Comparison of ENCODE assay signal across 1 cellular context in the genomic region with DNA sequence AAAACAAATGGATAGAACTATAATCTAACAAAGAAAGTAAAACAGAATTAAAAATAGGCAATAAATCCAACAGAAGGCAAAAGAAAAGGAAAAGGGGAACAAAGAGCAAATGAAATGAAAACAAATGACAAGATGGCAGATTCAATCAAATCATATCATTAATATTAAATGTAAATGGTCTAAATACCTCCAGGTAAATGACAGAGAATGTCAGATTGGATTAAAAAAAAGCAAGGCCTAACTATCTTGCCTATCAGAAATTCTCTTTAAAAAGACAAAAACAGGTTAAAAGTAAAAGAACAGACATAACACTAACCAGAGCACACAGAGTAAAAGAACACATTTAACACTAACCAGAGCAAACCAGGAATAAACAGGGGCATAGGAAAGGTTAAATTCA.
TF ChIP-seq lines count a peak whose summit lies in the region.

No MANE protein-coding gene starts in this region.

TF ChIP-seq in HepG2, 621 proteins besides CTCF, POLR2A, EP300 and RAD21 (continued from another document):
- TF ChIP-seq, protein P1, sequence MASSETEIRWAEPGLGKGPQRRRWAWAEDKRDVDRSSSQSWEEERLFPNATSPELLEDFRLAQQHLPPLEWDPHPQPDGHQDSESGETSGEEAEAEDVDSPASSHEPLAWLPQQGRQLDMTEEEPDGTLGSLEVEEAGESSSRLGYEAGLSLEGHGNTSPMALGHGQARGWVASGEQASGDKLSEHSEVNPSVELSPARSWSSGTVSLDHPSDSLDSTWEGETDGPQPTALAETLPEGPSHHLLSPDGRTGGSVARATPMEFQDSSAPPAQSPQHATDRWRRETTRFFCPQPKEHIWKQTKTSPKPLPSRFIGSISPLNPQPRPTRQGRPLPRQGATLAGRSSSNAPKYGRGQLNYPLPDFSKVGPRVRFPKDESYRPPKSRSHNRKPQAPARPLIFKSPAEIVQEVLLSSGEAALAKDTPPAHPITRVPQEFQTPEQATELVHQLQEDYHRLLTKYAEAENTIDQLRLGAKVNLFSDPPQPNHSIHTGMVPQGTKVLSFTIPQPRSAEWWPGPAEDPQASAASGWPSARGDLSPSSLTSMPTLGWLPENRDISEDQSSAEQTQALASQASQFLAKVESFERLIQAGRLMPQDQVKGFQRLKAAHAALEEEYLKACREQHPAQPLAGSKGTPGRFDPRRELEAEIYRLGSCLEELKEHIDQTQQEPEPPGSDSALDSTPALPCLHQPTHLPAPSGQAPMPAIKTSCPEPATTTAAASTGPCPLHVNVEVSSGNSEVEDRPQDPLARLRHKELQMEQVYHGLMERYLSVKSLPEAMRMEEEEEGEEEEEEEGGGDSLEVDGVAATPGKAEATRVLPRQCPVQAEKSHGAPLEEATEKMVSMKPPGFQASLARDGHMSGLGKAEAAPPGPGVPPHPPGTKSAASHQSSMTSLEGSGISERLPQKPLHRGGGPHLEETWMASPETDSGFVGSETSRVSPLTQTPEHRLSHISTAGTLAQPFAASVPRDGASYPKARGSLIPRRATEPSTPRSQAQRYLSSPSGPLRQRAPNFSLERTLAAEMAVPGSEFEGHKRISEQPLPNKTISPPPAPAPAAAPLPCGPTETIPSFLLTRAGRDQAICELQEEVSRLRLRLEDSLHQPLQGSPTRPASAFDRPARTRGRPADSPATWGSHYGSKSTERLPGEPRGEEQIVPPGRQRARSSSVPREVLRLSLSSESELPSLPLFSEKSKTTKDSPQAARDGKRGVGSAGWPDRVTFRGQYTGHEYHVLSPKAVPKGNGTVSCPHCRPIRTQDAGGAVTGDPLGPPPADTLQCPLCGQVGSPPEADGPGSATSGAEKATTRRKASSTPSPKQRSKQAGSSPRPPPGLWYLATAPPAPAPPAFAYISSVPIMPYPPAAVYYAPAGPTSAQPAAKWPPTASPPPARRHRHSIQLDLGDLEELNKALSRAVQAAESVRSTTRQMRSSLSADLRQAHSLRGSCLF (CRISPR knock-in tag; IDR thresholded peaks at IDR 0.05; ENCODE audit: borderline replicate concordance), result 0 out of 2 replicates have a peak, but pooled peaks have one; percentile 12
- TF ChIP-seq, protein P2, sequence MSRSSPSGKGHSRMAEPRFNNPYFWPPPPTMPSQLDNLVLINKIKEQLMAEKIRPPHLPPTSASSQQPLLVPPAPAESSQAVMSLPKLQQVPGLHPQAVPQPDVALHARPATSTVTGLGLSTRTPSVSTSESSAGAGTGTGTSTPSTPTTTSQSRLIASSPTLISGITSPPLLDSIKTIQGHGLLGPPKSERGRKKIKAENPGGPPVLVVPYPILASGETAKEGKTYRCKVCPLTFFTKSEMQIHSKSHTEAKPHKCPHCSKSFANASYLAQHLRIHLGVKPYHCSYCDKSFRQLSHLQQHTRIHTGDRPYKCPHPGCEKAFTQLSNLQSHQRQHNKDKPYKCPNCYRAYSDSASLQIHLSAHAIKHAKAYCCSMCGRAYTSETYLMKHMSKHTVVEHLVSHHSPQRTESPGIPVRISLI (CRISPR knock-in tag; IDR thresholded peaks at IDR 0.05; ENCODE audit: borderline replicate concordance), result no peak
- TF ChIP-seq ZNF780A (CRISPR knock-in tag; IDR thresholded peaks at IDR 0.05), result no peak
- no peak for TF ChIP-seq ZNF766 (CRISPR knock-in tag; IDR thresholded peaks at IDR 0.05; ENCODE audit: borderline replicate concordance)
- no peak for TF ChIP-seq ZSCAN30 (CRISPR knock-in tag; IDR thresholded peaks at IDR 0.05)
- no peak for TF ChIP-seq TAF1 (CRISPR knock-in tag; IDR thresholded peaks at IDR 0.05)
- no peak for TF ChIP-seq ZNF644 (CRISPR knock-in tag; IDR thresholded peaks at IDR 0.05; ENCODE audit: low read depth)
- TF ChIP-seq ZNF792 (CRISPR knock-in tag; IDR thresholded peaks at IDR 0.05), result peak; percentile 5; the same call in 1 of the 2 replicates
- no peak for TF ChIP-seq KLF12 (CRISPR knock-in tag; IDR thresholded peaks at IDR 0.05; ENCODE audit: borderline replicate concordance)
- TF ChIP-seq SPEN (CRISPR knock-in tag; IDR thresholded peaks at IDR 0.05; ENCODE audit: low read depth), result no peak
- no peak for TF ChIP-seq ZNF33A (CRISPR knock-in tag; IDR thresholded peaks at IDR 0.05; ENCODE audit: borderline replicate concordance)
